8 cellular contexts compared by ENCODE assay signal in genomic region chr1:37515185-37516034, GRCh38. TPM values are rescaled to one million over a fixed set of nuclear protein-coding genes. Genes with fewer than 3 reads are reported as not detected.
DNase-seq lines count a peak whose midpoint lies in the region; ATAC-seq, FAIRE-seq and TF ChIP-seq lines count a peak whose summit lies in the region.

No MANE protein-coding gene starts in this region.

- DNase-seq in Calu3: no peak
- no peak for DNase-seq in endodermal cell
- no peak for DNase-seq in osteocyte (ENCODE audit: extremely low spot score, unreplicated experiment)
- no peak for DNase-seq in AML-193 (lab: John Stamatoyannopoulos, UW)
- no peak for DNase-seq in D721Med (ENCODE audit: insufficient read length, low spot score)

- CTCF ChIA-PET in Calu3 (lab: Charles Lee): interaction anchor here (0.9 to 1.5 kb wide), 6 partner anchors 10 to 80 kb away, joined by 3 to 11 read pairs (median 5); partner anchors contain the start of gene GNL2

- peaks cover 22% of the 10 kb centered on the region for H3K4me1 Mint-ChIP-seq in Calu3 (ENCODE audit: low read depth, unreplicated experiment)
- H3K4me1 Mint-ChIP-seq in endodermal cell: peaks cover 15% of the 10 kb centered on the region
- peaks cover 17% of the 10 kb centered on the region for H3K4me1 Mint-ChIP-seq in osteocyte (ENCODE audit: unreplicated experiment)

- H3K4me3 Mint-ChIP-seq in Calu3 (ENCODE audit: low read depth, unreplicated experiment): peak overlapping the region; percentile 71
- H3K4me3 Mint-ChIP-seq in endodermal cell: peak overlapping the region; percentile 91
- peak overlapping the region; percentile 92 for H3K4me3 Mint-ChIP-seq in osteocyte (ENCODE audit: unreplicated experiment)

- 0 out of 2 replicates have a peak, but pooled peaks cover 4% of the 10 kb centered on the region for H3K79me2 ChIP-seq in OCI-LY1 (ENCODE audit: insufficient read depth, low read length)

- peaks cover 18% of the 10 kb centered on the region; the same call in 1 of the 2 replicates for H3K36me3 ChIP-seq in OCI-LY1 (ENCODE audit: insufficient read depth, low read length)
- peaks cover 17% of the 10 kb centered on the region for H3K36me3 ChIP-seq in endodermal cell (ENCODE audit: control insufficient read depth, insufficient read depth, low read length)

- intact Hi-C loops in Calu3 (cut with micrococcal nuclease; ENCODE audit: unreplicated experiment): no loop called here

- no peaks in the 10 kb centered on the region for H3F3A ChIP-seq in OCI-LY1 (ENCODE audit: insufficient read depth, low read length)

- H3K27me3 ChIP-seq in OCI-LY1 (ENCODE audit: insufficient read depth, low read length) (no peaks in the 10 kb centered on the region), endodermal cell (ENCODE audit: control insufficient read depth, insufficient read depth, low read length, poor library complexity, severe bottlenecking) (peaks cover 6% of the 10 kb centered on the region)

- BruUV-seq in Calu3 (replicated peaks; lab: Mats Ljungman, UMichigan): TSS peak; percentile 99

- H3K27ac ChIP-seq in OCI-LY1 (ENCODE audit: low read depth, low read length, poor library complexity, severe bottlenecking) (peak overlapping the region; percentile 54), endodermal cell (ENCODE audit: low read depth, low read length) (no peak overlapping the region)

- FAIRE-seq in D721Med (lab: Jason Lieb, UNC): no peak

- TF ChIP-seq CTCF in Calu3 (IDR thresholded peaks at IDR 0.05; ENCODE audit: unreplicated experiment) (no peak), OCI-LY1 (IDR thresholded peaks at IDR 0.05; ENCODE audit: low read length) (no peak), endodermal cell (conservative IDR thresholded peaks at IDR 0.05) (no peak), osteocyte (IDR thresholded peaks at IDR 0.05) (no peak), D721Med (IDR thresholded peaks at IDR 0.05; ENCODE audit: insufficient read depth, missing control alignments) (no peak)

- no peaks in the 10 kb centered on the region for H3K27me3 Mint-ChIP-seq in Calu3 (ENCODE audit: unreplicated experiment)
- no peaks in the 10 kb centered on the region for H3K27me3 Mint-ChIP-seq in endodermal cell (ENCODE audit: insufficient read depth)
- H3K27me3 Mint-ChIP-seq in osteocyte (ENCODE audit: unreplicated experiment): no peaks in the 10 kb centered on the region

- H3K9me3 ChIP-seq in OCI-LY1 (ENCODE audit: low read length) (no peaks in the 10 kb centered on the region), endodermal cell (ENCODE audit: control insufficient read depth, low read length) (no peaks in the 10 kb centered on the region)

- peak overlapping the region; percentile 93 for H3K4me3 ChIP-seq in OCI-LY1 (ENCODE audit: low read depth, low read length, poor library complexity, severe bottlenecking)
- H3K4me3 ChIP-seq in endodermal cell (ENCODE audit: low read length): peak overlapping the region; percentile 89

- 67 to 68% methylated on average over 6 to 17 of the region's 18 CpGs for WGBS in endodermal cell (ENCODE audit: insufficient coverage in 1 of 2, insufficient read length in 1 of 2), 2 experiments

- H3K4me1 ChIP-seq in OCI-LY1 (ENCODE audit: insufficient read depth, low read length, severe bottlenecking): peaks cover 22% of the 10 kb centered on the region
- peaks cover 3% of the 10 kb centered on the region for H3K4me1 ChIP-seq in endodermal cell (ENCODE audit: control insufficient read depth, insufficient read depth, low read length)

- H2AFZ ChIP-seq in OCI-LY1 (ENCODE audit: low read length): no peak overlapping the region

- H3K9me2 ChIP-seq in OCI-LY1 (ENCODE audit: low read depth, low read length): no peaks in the 10 kb centered on the region

- H3K9ac ChIP-seq in OCI-LY1 (ENCODE audit: low read length) (peak overlapping the region; percentile 96), endodermal cell (ENCODE audit: extremely low read depth, low read length, poor library complexity, severe bottlenecking) (peak overlapping the region; percentile 70)

- no peaks in the 10 kb centered on the region for H4K20me1 ChIP-seq in OCI-LY1 (ENCODE audit: insufficient read depth, low read length)

- ATAC-seq in GM19467 (IDR thresholded peaks at IDR 0.05; ENCODE audit: unreplicated experiment): no peak
- ATAC-seq in HG02884 (IDR thresholded peaks at IDR 0.05; ENCODE audit: unreplicated experiment): no peak

- H3K9me3 Mint-ChIP-seq in Calu3 (ENCODE audit: low read depth, unreplicated experiment): no peaks in the 10 kb centered on the region
- H3K9me3 Mint-ChIP-seq in endodermal cell: no peaks in the 10 kb centered on the region
- no peaks in the 10 kb centered on the region for H3K9me3 Mint-ChIP-seq in osteocyte (ENCODE audit: unreplicated experiment)

- peak overlapping the region; percentile 91 for H3K4me2 ChIP-seq in OCI-LY1 (ENCODE audit: low read length)

- peaks cover 35% of the 10 kb centered on the region for H3K36me3 Mint-ChIP-seq in Calu3 (ENCODE audit: insufficient read depth, unreplicated experiment)
- H3K36me3 Mint-ChIP-seq in endodermal cell (ENCODE audit: low read depth): peaks cover 17% of the 10 kb centered on the region
- peaks cover 12% of the 10 kb centered on the region for H3K36me3 Mint-ChIP-seq in osteocyte (ENCODE audit: unreplicated experiment)

- H3K27ac Mint-ChIP-seq in Calu3 (ENCODE audit: unreplicated experiment) (peak overlapping the region; percentile 66), endodermal cell (peak overlapping the region; percentile 98), osteocyte (ENCODE audit: unreplicated experiment) (peak overlapping the region; percentile 97)

RNA-seq across cellular contexts. Expression of gene MEAF6, which starts 0.8 kb away (rescaled TPM):
- 60.1 and 70.8 TPM in 2 replicates for total RNA-seq in Calu3 (2022)
- total RNA-seq in endodermal cell: 10 to 100 TPM; 50.4 to 51.7 TPM
- 79.9 TPM for polyA plus RNA-seq in endodermal cell (2013, experiment 1 of 2)
- polyA plus RNA-seq in endodermal cell (2013, experiment 2 of 2): 75.2 TPM
- total RNA-seq in osteocyte: 62.3 and 62.9 TPM in 2 replicates

RNA-seq across cellular contexts. Expression of gene SNIP1, which starts 38.7 kb away (rescaled TPM):
- total RNA-seq in Calu3 (2022) (21.0 and 25.7 TPM in 2 replicates), endodermal cell (10 to 100 TPM; 20.2 TPM), osteocyte (16.1 and 22.4 TPM in 2 replicates)
- 9.9 TPM for polyA plus RNA-seq in endodermal cell (2013, experiment 1 of 2)
- 10.1 TPM for polyA plus RNA-seq in endodermal cell (2013, experiment 2 of 2)

RNA-seq across cellular contexts. Expression of gene ZC3H12A, which starts 41.0 kb away (rescaled TPM):
- 64.4 and 94.1 TPM in 2 replicates for total RNA-seq in Calu3 (2022)
- 1 to 10 TPM; 5.5 to 5.8 TPM for total RNA-seq in endodermal cell
- polyA plus RNA-seq in endodermal cell (2013, experiment 1 of 2): 3.2 TPM
- 2.4 TPM for polyA plus RNA-seq in endodermal cell (2013, experiment 2 of 2)
- total RNA-seq in osteocyte: 7.0 and 11.3 TPM in 2 replicates

RNA-seq across cellular contexts. Expression of gene DNALI1, which starts 41.3 kb away (rescaled TPM):
- total RNA-seq in Calu3 (2022): 4.8 and 5.2 TPM in 2 replicates
- total RNA-seq in endodermal cell: 10 to 100 TPM; 31.5 to 39.5 TPM
- polyA plus RNA-seq in endodermal cell (2013, experiment 1 of 2): 21.8 TPM
- 16.5 TPM for polyA plus RNA-seq in endodermal cell (2013, experiment 2 of 2)
- 9.4 and 10.5 TPM in 2 replicates for total RNA-seq in osteocyte
